ENCODE assay signal across 29 cellular contexts in genomic region chr20:53808733-53809132, GRCh38.
"Had no signal": no experiment of that assay in that cellular context is flagged by ENCODE, and none has a peak within 500 bp of the region (broad histone marks: within the 10 kb centered on the region; RNA-seq: fewer than 3 reads in every experiment).

No MANE protein-coding gene starts in this region.

- DNase-seq: activated CD4-positive, alpha-beta T cell treated with anti-CD3 and anti-CD28 coated beads for 48 hours; activated CD4-positive, alpha-beta T cell treated with anti-CD3 and anti-CD28 coated beads, Interleukin-2, amount 50 U/mL, for 1 hour; activated CD4-positive, alpha-beta T cell treated with anti-CD3 and anti-CD28 coated beads, Interleukin-2, amount 50 U/mL, for 48 hours; activated CD8-positive, alpha-beta memory T cell treated with anti-CD3 and anti-CD28 coated beads for 24 hours; activated CD8-positive, alpha-beta T cell treated with anti-CD3 and anti-CD28 coated beads for 36 hours; activated effector memory CD4-positive, alpha-beta T cell treated with Interleukin-2 at 50 U/mL for 16 hours; activated gamma-delta T cell treated with Interleukin-2 at 50 U/mL for 16 hours; activated naive CD4-positive, alpha-beta T cell treated with anti-CD3 and anti-CD28 coated beads, Interleukin-2, amount 50 U/mL, for 16 hours; activated naive CD4-positive, alpha-beta T cell treated with Interleukin-2 at 50 U/mL for 16 hours; activated T-cell treated with anti-CD3 and anti-CD28 coated beads, Interleukin-2, amount 50 U/mL, for 4 hours; amniotic stem cell; anterior cingulate cortex; brain microvascular endothelial cell; cortex of kidney; dermis blood vessel endothelial cell; effector CD8-positive, alpha-beta T cell; foreskin fibroblast; head of caudate nucleus; T-helper 1 cell; T-helper 2 cell had no signal

- ATAC-seq: activated CD8-positive, alpha-beta T cell treated with anti-CD3 and anti-CD28 coated beads for 36 hours; activated T-cell treated with anti-CD3 and anti-CD28 coated beads, Interleukin-2, amount 50 U/mL, for 4 hours; activated T-helper 17 cell treated with anti-CD3 and anti-CD28 coated beads, Interleukin-2, amount 50 U/mL, for 72 hours; esophagus mucosa had no signal

- FAIRE-seq: astrocyte, bronchial epithelial cell, frontal cortex had no signal

- H3K36me3 ChIP-seq: brain microvascular endothelial cell had no signal

- H3K27me3 Mint-ChIP-seq: activated CD8-positive, alpha-beta T cell treated with anti-CD3 and anti-CD28 coated beads for 36 hours; activated naive CD8-positive, alpha-beta T cell; activated T-helper 17 cell treated with anti-CD3 and anti-CD28 coated beads, Interleukin-2, amount 50 U/mL, for 72 hours; central memory CD8-positive, alpha-beta T cell had no signal

- H3K36me3 Mint-ChIP-seq: activated naive CD8-positive, alpha-beta T cell; WTC11 had no signal

- H3K9me3 Mint-ChIP-seq: activated CD8-positive, alpha-beta T cell treated with anti-CD3 and anti-CD28 coated beads for 36 hours; activated T-cell treated with anti-CD3 and anti-CD28 coated beads, Interleukin-2, amount 50 U/mL, for 4 hours; activated T-helper 17 cell treated with anti-CD3 and anti-CD28 coated beads, Interleukin-2, amount 50 U/mL, for 72 hours; central memory CD8-positive, alpha-beta T cell; WTC11 had no signal

- H3K27ac Mint-ChIP-seq: activated CD8-positive, alpha-beta T cell treated with anti-CD3 and anti-CD28 coated beads for 36 hours; activated naive CD8-positive, alpha-beta T cell; activated T-helper 17 cell treated with anti-CD3 and anti-CD28 coated beads, Interleukin-2, amount 50 U/mL, for 72 hours had no signal

- H3K27ac ChIP-seq: brain microvascular endothelial cell, VCaP had no signal

- H3K27me3 ChIP-seq: brain microvascular endothelial cell had no signal

- H3K4me3 Mint-ChIP-seq: activated CD8-positive, alpha-beta T cell treated with anti-CD3 and anti-CD28 coated beads for 36 hours; activated naive CD8-positive, alpha-beta T cell; activated T-cell treated with anti-CD3 and anti-CD28 coated beads, Interleukin-2, amount 50 U/mL, for 4 hours; activated T-helper 17 cell treated with anti-CD3 and anti-CD28 coated beads, Interleukin-2, amount 50 U/mL, for 72 hours; central memory CD8-positive, alpha-beta T cell; WTC11 had no signal

- H3K4me1 Mint-ChIP-seq: activated T-helper 17 cell treated with anti-CD3 and anti-CD28 coated beads, Interleukin-2, amount 50 U/mL, for 72 hours had no signal
